Comparison of ENCODE assay signal across 5 cellular contexts in the genomic region with DNA sequence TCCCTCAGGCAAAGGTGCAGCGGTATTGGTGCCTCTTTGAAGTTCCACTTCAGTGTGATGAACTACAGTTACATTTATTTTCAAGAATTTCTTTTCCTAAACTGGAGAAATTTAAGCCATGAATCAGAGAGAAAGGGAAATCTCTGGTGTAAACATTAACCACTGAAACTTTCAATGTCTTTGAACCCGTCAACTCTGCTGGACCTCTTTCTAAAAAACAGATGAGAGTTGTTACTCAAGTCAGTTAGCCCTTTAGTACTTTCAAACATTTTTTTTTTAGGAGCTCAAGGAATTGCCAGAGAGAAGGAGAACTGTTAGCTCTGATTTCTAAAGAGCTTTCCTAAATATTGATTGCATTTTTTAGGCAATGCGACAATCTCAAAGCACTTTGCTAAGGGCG. TPM values are rescaled to one million over a fixed set of nuclear protein-coding genes. Genes with fewer than 3 reads are reported as not detected.
"Had no signal": no experiment of that assay in that cellular context is flagged by ENCODE, and none has a peak within 500 bp of the region (broad histone marks: within the 10 kb centered on the region; RNA-seq: fewer than 3 reads in every experiment).

No MANE protein-coding gene starts in this region.

RNA-seq across cellular contexts. Expression of a gene that starts 8.6 kb away (rescaled TPM):
- total RNA-seq: HepG2, HT-29, HT1080, IMR-90, K562 had no signal

RNA-seq across cellular contexts. Expression of a gene that starts 11.9 kb away (rescaled TPM):
- total RNA-seq: HepG2, HT-29, HT1080, IMR-90, K562 had no signal
